11 cellular contexts compared by ENCODE assay signal in genomic region chr16:1236669-1237068, GRCh38. TPM values are rescaled to one million over a fixed set of nuclear protein-coding genes. Genes with fewer than 3 reads are reported as not detected.
DNase-seq lines count a peak whose midpoint lies in the region; ATAC-seq, FAIRE-seq and TF ChIP-seq lines count a peak whose summit lies in the region.
"Not testable (repeated sequence)": the region's sequence is repeated elsewhere in the genome, so short reads cannot be mapped to it uniquely, and the experiment has no call there.
"Had no signal": no experiment of that assay in that cellular context is flagged by ENCODE, and none has a peak within 500 bp of the region (broad histone marks: within the 10 kb centered on the region; RNA-seq: fewer than 3 reads in every experiment).

No MANE protein-coding gene starts in this region.

- not testable (repeated sequence) for TF ChIP-seq CTCF in RWPE2 (IDR thresholded peaks at IDR 0.05; ENCODE audit: poor library complexity, severe bottlenecking); body of pancreas (IDR thresholded peaks at IDR 0.05); heart left ventricle (IDR thresholded peaks at IDR 0.05); right lobe of liver (IDR thresholded peaks at IDR 0.05); upper lobe of left lung (IDR thresholded peaks at IDR 0.05)

- not testable (repeated sequence) for H3K36me3 Mint-ChIP-seq in activated CD8-positive, alpha-beta T cell treated with anti-CD3 and anti-CD28 coated beads, Interleukin-2, amount 10 ng/mL, durations not matched to agents 7 days and 5 days (ENCODE audit: low read depth); natural killer cell treated with Interleukin-12 subunit alpha and Interleukin-12 subunit beta and Interleukin-15 and Interleukin-18, amount 100 ng/mL, for 72 hours

- not testable (repeated sequence) for H3K9me3 Mint-ChIP-seq in activated CD8-positive, alpha-beta T cell treated with anti-CD3 and anti-CD28 coated beads, Interleukin-2, amount 10 ng/mL, durations not matched to agents 7 days and 5 days (ENCODE audit: insufficient read depth); natural killer cell treated with Interleukin-12 subunit alpha and Interleukin-12 subunit beta and Interleukin-15 and Interleukin-18, amount 100 ng/mL, for 72 hours

- not testable (repeated sequence) for H3K36me3 ChIP-seq in RWPE2 (ENCODE audit: low read depth); body of pancreas (replicated peaks in 1 of 2; ENCODE audit: insufficient read depth in 1 of 2, low read depth in 2 of 2); heart left ventricle; right lobe of liver; upper lobe of left lung

- not testable (repeated sequence) for H3K27me3 Mint-ChIP-seq in activated CD8-positive, alpha-beta T cell treated with anti-CD3 and anti-CD28 coated beads, Interleukin-2, amount 10 ng/mL, durations not matched to agents 7 days and 5 days (ENCODE audit: low read depth); natural killer cell treated with Interleukin-12 subunit alpha and Interleukin-12 subunit beta and Interleukin-15 and Interleukin-18, amount 100 ng/mL, for 72 hours

- CTCF ChIA-PET in activated CD8-positive, alpha-beta T cell treated with anti-CD3 and anti-CD28 coated beads, Interleukin-2, amount 10 ng/mL, durations not matched to agents 7 days and 5 days (lab: Charles Lee), result not testable (repeated sequence)

- no CpG with 5 or more reads among the region's 29 CpGs for WGBS in body of pancreas, 2 donors
- WGBS in heart left ventricle, 4 donors, result no CpG with 5 or more reads among the region's 29 CpGs
- WGBS in right lobe of liver (ENCODE audit: insufficient coverage, low coverage, low lambda C conversion rate, missing lambda C conversion rate), result no CpG with 5 or more reads among the region's 29 CpGs
- no CpG with 5 or more reads among the region's 29 CpGs for WGBS in upper lobe of left lung, 2 donors

- not testable (repeated sequence) for TF ChIP-seq POLR2A in body of pancreas (IDR thresholded peaks at IDR 0.05); heart left ventricle (IDR thresholded peaks at IDR 0.05); right lobe of liver (IDR thresholded peaks at IDR 0.05); upper lobe of left lung (IDR thresholded peaks at IDR 0.05)

- H3K9me3 ChIP-seq in RWPE2 (ENCODE audit: severe bottlenecking); body of pancreas; heart left ventricle; right lobe of liver; upper lobe of left lung: not testable (repeated sequence)

- not testable (repeated sequence) for H3K4me1 Mint-ChIP-seq in activated CD8-positive, alpha-beta T cell treated with anti-CD3 and anti-CD28 coated beads, Interleukin-2, amount 10 ng/mL, durations not matched to agents 7 days and 5 days (ENCODE audit: low read depth); natural killer cell treated with Interleukin-12 subunit alpha and Interleukin-12 subunit beta and Interleukin-15 and Interleukin-18, amount 100 ng/mL, for 72 hours (ENCODE audit: low read depth in 2 of 2)

- H3K4me1 ChIP-seq in RWPE2 (ENCODE audit: insufficient read depth, poor library complexity, severe bottlenecking); body of pancreas; heart left ventricle; right lobe of liver; upper lobe of left lung: not testable (repeated sequence)

- not testable (repeated sequence) for H3K4me3 Mint-ChIP-seq in activated CD8-positive, alpha-beta T cell treated with anti-CD3 and anti-CD28 coated beads, Interleukin-2, amount 10 ng/mL, durations not matched to agents 7 days and 5 days; natural killer cell treated with Interleukin-12 subunit alpha and Interleukin-12 subunit beta and Interleukin-15 and Interleukin-18, amount 100 ng/mL, for 72 hours

- intact Hi-C loops in body of pancreas (cut with DNase I); heart left ventricle (cut with DNase I); right lobe of liver (cut with DNase I): not testable (repeated sequence)

- not testable (repeated sequence) for TF ChIP-seq EP300 in upper lobe of left lung (IDR thresholded peaks at IDR 0.05)

- peak; percentile 89 for FAIRE-seq in GM18507 (lab: Jason Lieb, UNC)

- POLR2A ChIA-PET in activated CD8-positive, alpha-beta T cell treated with anti-CD3 and anti-CD28 coated beads, Interleukin-2, amount 10 ng/mL, durations not matched to agents 7 days and 5 days (lab: Charles Lee), result not testable (repeated sequence)

- ATAC-seq in RWPE2 (ENCODE audit: low read depth) (peak; percentile 27; the same call in 2 of the 3 replicates), body of pancreas (peak; percentile 82), heart left ventricle (peak in 3 of 4 donors; percentile 44 to 67 (median 58)), right lobe of liver (peak; percentile 80 to 95 (median 91)), upper lobe of left lung (ENCODE audit: low FRiP score in 2 of 2) (peak; percentile 42 to 72)
- ATAC-seq in activated CD8-positive, alpha-beta T cell treated with anti-CD3 and anti-CD28 coated beads, Interleukin-2, amount 10 ng/mL, durations not matched to agents 7 days and 5 days, result peak; percentile 66
- peak; percentile 64 to 81 for ATAC-seq in natural killer cell treated with Interleukin-12 subunit alpha and Interleukin-12 subunit beta and Interleukin-15 and Interleukin-18, amount 100 ng/mL, for 72 hours

- H3K27ac Mint-ChIP-seq in activated CD8-positive, alpha-beta T cell treated with anti-CD3 and anti-CD28 coated beads, Interleukin-2, amount 10 ng/mL, durations not matched to agents 7 days and 5 days; natural killer cell treated with Interleukin-12 subunit alpha and Interleukin-12 subunit beta and Interleukin-15 and Interleukin-18, amount 100 ng/mL, for 72 hours: not testable (repeated sequence)

- DNase-seq in GM18507 (ENCODE audit: extremely low spot score, insufficient read length, low read depth); RWPE2 (ENCODE audit: low spot score); activated CD8-positive, alpha-beta T cell treated with anti-CD3 and anti-CD28 coated beads, Interleukin-2, amount 10 ng/mL, durations not matched to agents 7 days and 5 days; body of pancreas; heart left ventricle; right lobe of liver; natural killer cell treated with Interleukin-12 subunit alpha and Interleukin-12 subunit beta and Interleukin-15 and Interleukin-18, amount 100 ng/mL, for 72 hours (ENCODE audit: low spot score); upper lobe of left lung: not testable (repeated sequence)

- H3K27me3 ChIP-seq in RWPE2 (ENCODE audit: insufficient read depth, poor library complexity, severe bottlenecking); body of pancreas; heart left ventricle; right lobe of liver; upper lobe of left lung: not testable (repeated sequence)

- H3K27ac ChIP-seq in RWPE2 (ENCODE audit: poor library complexity, severe bottlenecking); body of pancreas; heart left ventricle; right lobe of liver; upper lobe of left lung: not testable (repeated sequence)

- H3K4me3 ChIP-seq in RWPE2 (ENCODE audit: severe bottlenecking); body of pancreas; heart left ventricle; right lobe of liver; upper lobe of left lung: not testable (repeated sequence)

RNA-seq across cellular contexts. Expression of gene TPSAB1, which starts 3.8 kb away (rescaled TPM):
- not detected for total RNA-seq in activated CD8-positive, alpha-beta T cell treated with anti-CD3 and anti-CD28 coated beads, Interleukin-2, amount 10 ng/mL, durations not matched to agents 7 days and 5 days
- total RNA-seq in body of pancreas, result 10 to 100 TPM; 23.6 to 53.4 TPM
- total RNA-seq in heart left ventricle, result 10 to 100 TPM in 1 of 9 donors, 1 to 10 TPM in 7, not detected in 1; 1.1 to 14.3 (median 3.5) TPM
- 1 to 10 TPM; 1.1 to 3.7 TPM for polyA plus RNA-seq in heart left ventricle
- 1 to 10 TPM in 1 of 6 experiments, under 1 TPM in 4, not detected in 1; 0.39 to 1.1 (median 0.81) TPM for total RNA-seq in right lobe of liver
- total RNA-seq in natural killer cell treated with Interleukin-12 subunit alpha and Interleukin-12 subunit beta and Interleukin-15 and Interleukin-18, amount 100 ng/mL, for 72 hours, result 1 to 10 TPM in 1 of 2 donors, not detected in 1; 6.6 TPM
- total RNA-seq in upper lobe of left lung, result 100 to 1,000 TPM in 3 of 6 donors, 10 to 100 TPM in 2, 1 to 10 TPM in 1; 6.4 to 207 (median 99.8) TPM
- total RNA-seq: Calu3, H7, NCI-H460 had no signal

RNA-seq across cellular contexts. Expression of gene TPSB2, which starts 6.7 kb away (rescaled TPM):
- not detected for total RNA-seq in activated CD8-positive, alpha-beta T cell treated with anti-CD3 and anti-CD28 coated beads, Interleukin-2, amount 10 ng/mL, durations not matched to agents 7 days and 5 days
- total RNA-seq in body of pancreas, result 10 to 100 TPM in 1 of 2 donors, 1 to 10 TPM in 1; 4.4 to 21.8 TPM
- 10 to 100 TPM in 1 of 9 donors, 1 to 10 TPM in 7, not detected in 1; 2.1 to 18.1 (median 2.3) TPM for total RNA-seq in heart left ventricle
- 1 to 10 TPM; 2.0 to 4.3 TPM for polyA plus RNA-seq in heart left ventricle
- total RNA-seq in right lobe of liver, result 1 to 10 TPM in 2 of 6 experiments, under 1 TPM in 2, not detected in 2; 0.24 to 1.6 (median 0.83) TPM
- total RNA-seq in natural killer cell treated with Interleukin-12 subunit alpha and Interleukin-12 subunit beta and Interleukin-15 and Interleukin-18, amount 100 ng/mL, for 72 hours, result 1 to 10 TPM in 1 of 2 donors, not detected in 1; 1.0 TPM
- 100 to 1,000 TPM in 2 of 6 donors, 10 to 100 TPM in 4; 10.5 to 329 (median 70.7) TPM for total RNA-seq in upper lobe of left lung
- total RNA-seq: Calu3, H7, NCI-H460 had no signal

RNA-seq across cellular contexts. Expression of gene TPSG1, which starts 11.6 kb away (rescaled TPM):
- total RNA-seq in activated CD8-positive, alpha-beta T cell treated with anti-CD3 and anti-CD28 coated beads, Interleukin-2, amount 10 ng/mL, durations not matched to agents 7 days and 5 days, result not detected
- not detected for total RNA-seq in body of pancreas
- total RNA-seq in heart left ventricle, result not detected
- polyA plus RNA-seq in heart left ventricle, result not detected
- total RNA-seq in right lobe of liver, result under 1 TPM in 3 of 6 experiments, not detected in 3; 0.20 to 0.43 (median 0.43) TPM
- 1 to 10 TPM in 1 of 2 donors, not detected in 1; 1.3 TPM for total RNA-seq in natural killer cell treated with Interleukin-12 subunit alpha and Interleukin-12 subunit beta and Interleukin-15 and Interleukin-18, amount 100 ng/mL, for 72 hours
- total RNA-seq in upper lobe of left lung, result 10 to 100 TPM in 1 of 6 donors, 1 to 10 TPM in 2, under 1 TPM in 1, not detected in 2; 0.61 to 38.8 (median 3.7) TPM
- total RNA-seq: Calu3, H7, NCI-H460 had no signal

RNA-seq across cellular contexts. Expression of gene TPSD1, which starts 19.2 kb away (rescaled TPM):
- total RNA-seq in activated CD8-positive, alpha-beta T cell treated with anti-CD3 and anti-CD28 coated beads, Interleukin-2, amount 10 ng/mL, durations not matched to agents 7 days and 5 days, result not detected
- 1 to 10 TPM in 1 of 2 donors, not detected in 1; 1.6 TPM for total RNA-seq in body of pancreas
- under 1 TPM in 1 of 9 donors, not detected in 8; 0.38 TPM for total RNA-seq in heart left ventricle
- polyA plus RNA-seq in heart left ventricle, result under 1 TPM in 1 of 2 donors, not detected in 1; 0.17 TPM
- not detected for total RNA-seq in right lobe of liver
- total RNA-seq in natural killer cell treated with Interleukin-12 subunit alpha and Interleukin-12 subunit beta and Interleukin-15 and Interleukin-18, amount 100 ng/mL, for 72 hours, result not detected
- total RNA-seq in upper lobe of left lung, result 10 to 100 TPM in 2 of 6 donors, 1 to 10 TPM in 4; 1.3 to 14.0 (median 6.4) TPM
- total RNA-seq: Calu3, H7, NCI-H460 had no signal

Comparison
In these comparisons a context has a peak if more than half of its experiments do, and no peak if none do; other contexts are left out.
1. ATAC-seq: peak in every context shown above with its lines; median percentile 91 in right lobe of liver; 82 in body of pancreas; 72 in natural killer cell treated with Interleukin-12 subunit alpha and Interleukin-12 subunit beta and Interleukin-15 and Interleukin-18, amount 100 ng/mL, for 72 hours; 66 in activated CD8-positive, alpha-beta T cell treated with anti-CD3 and anti-CD28 coated beads, Interleukin-2, amount 10 ng/mL, durations not matched to agents 7 days and 5 days; 58 in heart left ventricle; 57 in upper lobe of left lung; 27 in RWPE2.